1 cellular context compared by ENCODE assay signal in the genomic region with DNA sequence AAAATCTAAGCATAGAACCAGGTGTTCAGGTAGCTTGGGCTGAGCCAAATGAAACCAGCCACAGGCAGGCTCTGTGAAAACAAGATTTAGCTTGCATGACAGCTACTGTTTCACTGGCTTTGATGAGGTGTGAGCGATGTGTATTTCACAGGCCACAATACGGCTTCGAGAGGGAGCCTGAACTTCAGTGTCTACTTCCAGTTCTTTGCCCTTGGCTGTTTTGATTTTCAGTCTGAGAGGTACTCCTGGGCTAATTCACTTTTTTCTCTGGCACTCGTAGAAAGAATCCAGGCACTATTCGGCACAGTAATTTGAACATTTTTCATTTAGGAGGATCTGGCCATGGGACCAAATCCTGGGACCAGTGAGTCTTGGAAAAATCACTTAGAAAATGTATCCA.
TF ChIP-seq lines count a peak whose summit lies in the region.

No MANE protein-coding gene starts in this region.

TF ChIP-seq in WTC11, 78 proteins besides CTCF, POLR2A, EP300 and RAD21:
- TF ChIP-seq, protein P1, sequence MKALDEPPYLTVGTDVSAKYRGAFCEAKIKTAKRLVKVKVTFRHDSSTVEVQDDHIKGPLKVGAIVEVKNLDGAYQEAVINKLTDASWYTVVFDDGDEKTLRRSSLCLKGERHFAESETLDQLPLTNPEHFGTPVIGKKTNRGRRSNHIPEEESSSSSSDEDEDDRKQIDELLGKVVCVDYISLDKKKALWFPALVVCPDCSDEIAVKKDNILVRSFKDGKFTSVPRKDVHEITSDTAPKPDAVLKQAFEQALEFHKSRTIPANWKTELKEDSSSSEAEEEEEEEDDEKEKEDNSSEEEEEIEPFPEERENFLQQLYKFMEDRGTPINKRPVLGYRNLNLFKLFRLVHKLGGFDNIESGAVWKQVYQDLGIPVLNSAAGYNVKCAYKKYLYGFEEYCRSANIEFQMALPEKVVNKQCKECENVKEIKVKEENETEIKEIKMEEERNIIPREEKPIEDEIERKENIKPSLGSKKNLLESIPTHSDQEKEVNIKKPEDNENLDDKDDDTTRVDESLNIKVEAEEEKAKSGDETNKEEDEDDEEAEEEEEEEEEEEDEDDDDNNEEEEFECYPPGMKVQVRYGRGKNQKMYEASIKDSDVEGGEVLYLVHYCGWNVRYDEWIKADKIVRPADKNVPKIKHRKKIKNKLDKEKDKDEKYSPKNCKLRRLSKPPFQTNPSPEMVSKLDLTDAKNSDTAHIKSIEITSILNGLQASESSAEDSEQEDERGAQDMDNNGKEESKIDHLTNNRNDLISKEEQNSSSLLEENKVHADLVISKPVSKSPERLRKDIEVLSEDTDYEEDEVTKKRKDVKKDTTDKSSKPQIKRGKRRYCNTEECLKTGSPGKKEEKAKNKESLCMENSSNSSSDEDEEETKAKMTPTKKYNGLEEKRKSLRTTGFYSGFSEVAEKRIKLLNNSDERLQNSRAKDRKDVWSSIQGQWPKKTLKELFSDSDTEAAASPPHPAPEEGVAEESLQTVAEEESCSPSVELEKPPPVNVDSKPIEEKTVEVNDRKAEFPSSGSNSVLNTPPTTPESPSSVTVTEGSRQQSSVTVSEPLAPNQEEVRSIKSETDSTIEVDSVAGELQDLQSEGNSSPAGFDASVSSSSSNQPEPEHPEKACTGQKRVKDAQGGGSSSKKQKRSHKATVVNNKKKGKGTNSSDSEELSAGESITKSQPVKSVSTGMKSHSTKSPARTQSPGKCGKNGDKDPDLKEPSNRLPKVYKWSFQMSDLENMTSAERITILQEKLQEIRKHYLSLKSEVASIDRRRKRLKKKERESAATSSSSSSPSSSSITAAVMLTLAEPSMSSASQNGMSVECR (CRISPR knock-in tag; IDR thresholded peaks at IDR 0.05; ENCODE audit: borderline replicate concordance) = no peak
- TF ChIP-seq OVOL2 (CRISPR knock-in tag; IDR thresholded peaks at IDR 0.05; ENCODE audit: borderline replicate concordance) (no peak), JUN (CRISPR knock-in tag; IDR thresholded peaks at IDR 0.05) (no peak), FOXP1 (CRISPR knock-in tag; IDR thresholded peaks at IDR 0.05; ENCODE audit: borderline replicate concordance) (no peak), NR2C2 (CRISPR knock-in tag; IDR thresholded peaks at IDR 0.05) (no peak), PRRX2 (CRISPR knock-in tag; IDR thresholded peaks at IDR 0.05) (no peak), TCF7 (CRISPR knock-in tag; IDR thresholded peaks at IDR 0.05; ENCODE audit: low read depth) (no peak), HMGA2 (CRISPR knock-in tag; IDR thresholded peaks at IDR 0.05) (no peak), SP1 (CRISPR knock-in tag; conservative IDR thresholded peaks at IDR 0.05) (no peak), CBFB (CRISPR knock-in tag; IDR thresholded peaks at IDR 0.05; ENCODE audit: low read depth) (no peak)
- TF ChIP-seq, protein P2, sequence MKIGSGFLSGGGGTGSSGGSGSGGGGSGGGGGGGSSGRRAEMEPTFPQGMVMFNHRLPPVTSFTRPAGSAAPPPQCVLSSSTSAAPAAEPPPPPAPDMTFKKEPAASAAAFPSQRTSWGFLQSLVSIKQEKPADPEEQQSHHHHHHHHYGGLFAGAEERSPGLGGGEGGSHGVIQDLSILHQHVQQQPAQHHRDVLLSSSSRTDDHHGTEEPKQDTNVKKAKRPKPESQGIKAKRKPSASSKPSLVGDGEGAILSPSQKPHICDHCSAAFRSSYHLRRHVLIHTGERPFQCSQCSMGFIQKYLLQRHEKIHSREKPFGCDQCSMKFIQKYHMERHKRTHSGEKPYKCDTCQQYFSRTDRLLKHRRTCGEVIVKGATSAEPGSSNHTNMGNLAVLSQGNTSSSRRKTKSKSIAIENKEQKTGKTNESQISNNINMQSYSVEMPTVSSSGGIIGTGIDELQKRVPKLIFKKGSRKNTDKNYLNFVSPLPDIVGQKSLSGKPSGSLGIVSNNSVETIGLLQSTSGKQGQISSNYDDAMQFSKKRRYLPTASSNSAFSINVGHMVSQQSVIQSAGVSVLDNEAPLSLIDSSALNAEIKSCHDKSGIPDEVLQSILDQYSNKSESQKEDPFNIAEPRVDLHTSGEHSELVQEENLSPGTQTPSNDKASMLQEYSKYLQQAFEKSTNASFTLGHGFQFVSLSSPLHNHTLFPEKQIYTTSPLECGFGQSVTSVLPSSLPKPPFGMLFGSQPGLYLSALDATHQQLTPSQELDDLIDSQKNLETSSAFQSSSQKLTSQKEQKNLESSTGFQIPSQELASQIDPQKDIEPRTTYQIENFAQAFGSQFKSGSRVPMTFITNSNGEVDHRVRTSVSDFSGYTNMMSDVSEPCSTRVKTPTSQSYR (CRISPR knock-in tag; IDR thresholded peaks at IDR 0.05) = no peak
- TF ChIP-seq, protein P3, sequence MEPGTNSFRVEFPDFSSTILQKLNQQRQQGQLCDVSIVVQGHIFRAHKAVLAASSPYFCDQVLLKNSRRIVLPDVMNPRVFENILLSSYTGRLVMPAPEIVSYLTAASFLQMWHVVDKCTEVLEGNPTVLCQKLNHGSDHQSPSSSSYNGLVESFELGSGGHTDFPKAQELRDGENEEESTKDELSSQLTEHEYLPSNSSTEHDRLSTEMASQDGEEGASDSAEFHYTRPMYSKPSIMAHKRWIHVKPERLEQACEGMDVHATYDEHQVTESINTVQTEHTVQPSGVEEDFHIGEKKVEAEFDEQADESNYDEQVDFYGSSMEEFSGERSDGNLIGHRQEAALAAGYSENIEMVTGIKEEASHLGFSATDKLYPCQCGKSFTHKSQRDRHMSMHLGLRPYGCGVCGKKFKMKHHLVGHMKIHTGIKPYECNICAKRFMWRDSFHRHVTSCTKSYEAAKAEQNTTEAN (CRISPR knock-in tag; IDR thresholded peaks at IDR 0.05) = no peak
- TF ChIP-seq, protein P4, sequence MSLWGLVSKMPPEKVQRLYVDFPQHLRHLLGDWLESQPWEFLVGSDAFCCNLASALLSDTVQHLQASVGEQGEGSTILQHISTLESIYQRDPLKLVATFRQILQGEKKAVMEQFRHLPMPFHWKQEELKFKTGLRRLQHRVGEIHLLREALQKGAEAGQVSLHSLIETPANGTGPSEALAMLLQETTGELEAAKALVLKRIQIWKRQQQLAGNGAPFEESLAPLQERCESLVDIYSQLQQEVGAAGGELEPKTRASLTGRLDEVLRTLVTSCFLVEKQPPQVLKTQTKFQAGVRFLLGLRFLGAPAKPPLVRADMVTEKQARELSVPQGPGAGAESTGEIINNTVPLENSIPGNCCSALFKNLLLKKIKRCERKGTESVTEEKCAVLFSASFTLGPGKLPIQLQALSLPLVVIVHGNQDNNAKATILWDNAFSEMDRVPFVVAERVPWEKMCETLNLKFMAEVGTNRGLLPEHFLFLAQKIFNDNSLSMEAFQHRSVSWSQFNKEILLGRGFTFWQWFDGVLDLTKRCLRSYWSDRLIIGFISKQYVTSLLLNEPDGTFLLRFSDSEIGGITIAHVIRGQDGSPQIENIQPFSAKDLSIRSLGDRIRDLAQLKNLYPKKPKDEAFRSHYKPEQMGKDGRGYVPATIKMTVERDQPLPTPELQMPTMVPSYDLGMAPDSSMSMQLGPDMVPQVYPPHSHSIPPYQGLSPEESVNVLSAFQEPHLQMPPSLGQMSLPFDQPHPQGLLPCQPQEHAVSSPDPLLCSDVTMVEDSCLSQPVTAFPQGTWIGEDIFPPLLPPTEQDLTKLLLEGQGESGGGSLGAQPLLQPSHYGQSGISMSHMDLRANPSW (CRISPR knock-in tag; conservative IDR thresholded peaks at IDR 0.05; ENCODE audit: low read depth) = no peak
- TF ChIP-seq, protein P5, sequence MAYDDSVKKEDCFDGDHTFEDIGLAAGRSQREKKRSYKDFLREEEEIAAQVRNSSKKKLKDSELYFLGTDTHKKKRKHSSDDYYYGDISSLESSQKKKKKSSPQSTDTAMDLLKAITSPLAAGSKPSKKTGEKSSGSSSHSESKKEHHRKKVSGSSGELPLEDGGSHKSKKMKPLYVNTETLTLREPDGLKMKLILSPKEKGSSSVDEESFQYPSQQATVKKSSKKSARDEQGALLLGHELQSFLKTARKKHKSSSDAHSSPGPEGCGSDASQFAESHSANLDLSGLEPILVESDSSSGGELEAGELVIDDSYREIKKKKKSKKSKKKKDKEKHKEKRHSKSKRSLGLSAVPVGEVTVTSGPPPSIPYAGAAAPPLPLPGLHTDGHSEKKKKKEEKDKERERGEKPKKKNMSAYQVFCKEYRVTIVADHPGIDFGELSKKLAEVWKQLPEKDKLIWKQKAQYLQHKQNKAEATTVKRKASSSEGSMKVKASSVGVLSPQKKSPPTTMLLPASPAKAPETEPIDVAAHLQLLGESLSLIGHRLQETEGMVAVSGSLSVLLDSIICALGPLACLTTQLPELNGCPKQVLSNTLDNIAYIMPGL (CRISPR knock-in tag; IDR thresholded peaks at IDR 0.05) = no peak
TF ChIP-seq in WTC11: peak in this region for 0.
